ENCODE assay signal across 10 cellular contexts in the genomic region with DNA sequence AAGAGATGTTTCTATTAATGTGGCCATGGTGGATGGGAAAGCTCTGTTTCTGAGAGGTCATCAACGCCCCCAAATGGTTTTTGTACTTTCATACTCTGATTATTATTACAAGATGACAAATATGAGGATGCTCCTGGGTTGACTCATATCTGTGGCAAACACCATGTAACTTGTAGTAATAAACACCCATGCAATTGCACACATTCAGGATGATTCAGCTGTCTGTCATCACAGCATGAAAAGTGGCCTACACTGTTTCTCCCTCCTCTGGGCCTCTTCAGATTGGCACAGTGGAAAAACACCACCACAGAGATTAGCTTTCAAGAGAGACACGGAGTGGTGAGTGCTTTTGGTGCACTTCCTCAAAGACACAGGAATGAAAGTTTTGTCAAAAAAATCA.
DNase-seq lines count a peak whose midpoint lies in the region; ATAC-seq lines count a peak whose summit lies in the region.
"Had no signal": no experiment of that assay in that cellular context is flagged by ENCODE, and none has a peak within 500 bp of the region (broad histone marks: within the 10 kb centered on the region; RNA-seq: fewer than 3 reads in every experiment).

No MANE protein-coding gene starts in this region.

- peak; percentile 24 for DNase-seq in NK-92 treated with Interleukin-12 subunit alpha and Interleukin-12 subunit beta, amount 100 ng/mL, for 24 hours (lab: John Stamatoyannopoulos, UW)
- DNase-seq in NK-92 (lab: John Stamatoyannopoulos, UW; ENCODE audit: unreplicated experiment): no peak
- DNase-seq in activated T-helper 2 cell treated with anti-CD3 and anti-CD28 coated beads, Interferon-gamma antibody, Interleukin-2, Interleukin-4, amounts not matched to agents 10 μg/mL and 5 μg/mL and 100 μg/mL, durations not matched to agents 14 hours and 24 hours and 36 hours (ENCODE audit: low spot score): no peak
- peak; percentile 18 for DNase-seq in occipital lobe (lab: John Stamatoyannopoulos, UW)
- DNase-seq in activated effector memory CD4-positive, alpha-beta T cell treated with anti-CD3 and anti-CD28 coated beads, Interleukin-2, amount 50 U/mL, for 16 hours: no peak
- DNase-seq: activated effector memory CD4-positive, alpha-beta T cell treated with Interleukin-2 at 50 U/mL for 16 hours; naive B cell had no signal

- H3K27me3 Mint-ChIP-seq in activated T-helper 2 cell treated with anti-CD3 and anti-CD28 coated beads, Interferon-gamma antibody, Interleukin-2, Interleukin-4, amounts not matched to agents 10 μg/mL and 5 μg/mL and 100 μg/mL, durations not matched to agents 14 hours and 24 hours and 36 hours (ENCODE audit: low read depth): peaks cover 3% of the 10 kb centered on the region

- H3K4me3 Mint-ChIP-seq in activated T-helper 2 cell treated with anti-CD3 and anti-CD28 coated beads, Interferon-gamma antibody, Interleukin-2, Interleukin-4, amounts not matched to agents 10 μg/mL and 5 μg/mL and 100 μg/mL, durations not matched to agents 14 hours and 24 hours and 36 hours (ENCODE audit: low read depth): no peak overlapping the region
- H3K4me3 Mint-ChIP-seq: naive B cell had no signal

- H3K36me3 Mint-ChIP-seq in activated T-helper 2 cell treated with anti-CD3 and anti-CD28 coated beads, Interferon-gamma antibody, Interleukin-2, Interleukin-4, amounts not matched to agents 10 μg/mL and 5 μg/mL and 100 μg/mL, durations not matched to agents 14 hours and 24 hours and 36 hours (ENCODE audit: low read depth): no peaks in the 10 kb centered on the region
- H3K36me3 Mint-ChIP-seq: naive B cell had no signal

- no peaks in the 10 kb centered on the region for H3K9me3 Mint-ChIP-seq in activated T-helper 2 cell treated with anti-CD3 and anti-CD28 coated beads, Interferon-gamma antibody, Interleukin-2, Interleukin-4, amounts not matched to agents 10 μg/mL and 5 μg/mL and 100 μg/mL, durations not matched to agents 14 hours and 24 hours and 36 hours

- peak overlapping the region; percentile 15 for H3K27ac Mint-ChIP-seq in activated T-helper 2 cell treated with anti-CD3 and anti-CD28 coated beads, Interferon-gamma antibody, Interleukin-2, Interleukin-4, amounts not matched to agents 10 μg/mL and 5 μg/mL and 100 μg/mL, durations not matched to agents 14 hours and 24 hours and 36 hours

- ATAC-seq in HG03432 (IDR thresholded peaks at IDR 0.05; ENCODE audit: unreplicated experiment) (peak; percentile 83), GM18873 (IDR thresholded peaks at IDR 0.05; ENCODE audit: low FRiP score, unreplicated experiment) (no peak), HG03521 (IDR thresholded peaks at IDR 0.05; ENCODE audit: unreplicated experiment) (no peak)

- peaks cover 6% of the 10 kb centered on the region for H3K4me1 Mint-ChIP-seq in activated T-helper 2 cell treated with anti-CD3 and anti-CD28 coated beads, Interferon-gamma antibody, Interleukin-2, Interleukin-4, amounts not matched to agents 10 μg/mL and 5 μg/mL and 100 μg/mL, durations not matched to agents 14 hours and 24 hours and 36 hours (ENCODE audit: low read depth)
- H3K4me1 Mint-ChIP-seq: naive B cell had no signal

- intact Hi-C loops in activated T-helper 2 cell treated with anti-CD3 and anti-CD28 coated beads, Interferon-gamma antibody, Interleukin-2, Interleukin-4, amounts not matched to agents 10 μg/mL and 5 μg/mL and 100 μg/mL, durations not matched to agents 14 hours and 24 hours and 36 hours (cut with micrococcal nuclease): loop anchor here (2.0 kb wide), 1 partner anchor 16 kb away; no protein-coding TSS in a partner anchor

Comparison
In these comparisons a context has a peak if more than half of its experiments do, and no peak if none do; other contexts are left out.
1. DNase-seq: peak in NK-92 treated with Interleukin-12 subunit alpha and Interleukin-12 subunit beta, amount 100 ng/mL, for 24 hours (single experiment) and occipital lobe (single experiment); none in NK-92 (single experiment), activated T-helper 2 cell treated with anti-CD3 and anti-CD28 coated beads, Interferon-gamma antibody, Interleukin-2, Interleukin-4, amounts not matched to agents 10 μg/mL and 5 μg/mL and 100 μg/mL, durations not matched to agents 14 hours and 24 hours and 36 hours (single experiment) and activated effector memory CD4-positive, alpha-beta T cell treated with anti-CD3 and anti-CD28 coated beads, Interleukin-2, amount 50 U/mL, for 16 hours (single experiment).